Comparison of ENCODE assay signal across 16 cellular contexts in genomic region chr1:203295796-203296195, GRCh38. TPM values are rescaled to one million over a fixed set of nuclear protein-coding genes. Genes with fewer than 3 reads are reported as not detected.
DNase-seq lines count a peak whose midpoint lies in the region; ATAC-seq and TF ChIP-seq lines count a peak whose summit lies in the region.
"Had no signal": no experiment of that assay in that cellular context is flagged by ENCODE, and none has a peak within 500 bp of the region (broad histone marks: within the 10 kb centered on the region; RNA-seq: fewer than 3 reads in every experiment).

No MANE protein-coding gene starts in this region.

- no peak for TF ChIP-seq CTCF in natural killer cell (IDR thresholded peaks at IDR 0.05)
- TF ChIP-seq CTCF in SK-N-SH (IDR thresholded peaks at IDR 0.05), result no peak

- H3K56ac ChIP-seq in mesendoderm (ENCODE audit: low read length), result no peak overlapping the region

- DNase-seq in natural killer cell, result no peak
- no peak for DNase-seq in natural killer cell treated with Interleukin-12 subunit alpha and Interleukin-12 subunit beta and Interleukin-15 and Interleukin-18, amount 100 ng/mL, for 72 hours (ENCODE audit: low spot score)
- DNase-seq in SJCRH30, result peak in 1 of 2 experiments; percentile 48
- DNase-seq in mesendoderm, result peak; percentile 22
- DNase-seq in EL, result no peak
- no peak for DNase-seq in SK-N-SH
- DNase-seq: activated effector memory CD4-positive, alpha-beta T cell treated with Interleukin-2 at 50 U/mL for 16 hours; cortex of kidney; Kasumi-1; lower lobe of right lung; NCI-H1436 treated with DMSO at 0.1 percent for 48 hours; NCI-H446 treated with DMSO at 0.1 percent for 48 hours; stimulated activated CD4-positive, alpha-beta T cell treated with anti-CD3 and anti-CD28 coated beads, Interleukin-4, amount 100 ng/mL, for 4 hours had no signal

- CTCF ChIA-PET in SK-N-SH (lab: Yijun Ruan, JAX), result interaction anchor here (0.9 to 3.5 kb wide), 3 partner anchors 10 to 28 kb away, joined by 3 to 21 read pairs (median 4); no protein-coding TSS in a partner anchor

- no peak for ATAC-seq in natural killer cell
- ATAC-seq in natural killer cell treated with Interleukin-12 subunit alpha and Interleukin-12 subunit beta and Interleukin-15 and Interleukin-18, amount 100 ng/mL, for 72 hours, result no peak
- no peak for ATAC-seq in GM19351 (IDR thresholded peaks at IDR 0.05; ENCODE audit: unreplicated experiment)
- ATAC-seq in HG03196 (IDR thresholded peaks at IDR 0.05; ENCODE audit: unreplicated experiment), result no peak

- no peak overlapping the region for H3K18ac ChIP-seq in mesendoderm (ENCODE audit: low read length)

- no peak overlapping the region for H2AK5ac ChIP-seq in mesendoderm (ENCODE audit: low read length)

- H2AFZ ChIP-seq in SK-N-SH (ENCODE audit: low read depth), result no peak overlapping the region

- H3K4me1 ChIP-seq in SJCRH30 (peaks cover 30% of the 10 kb centered on the region), mesendoderm (ENCODE audit: control insufficient read depth, low read depth, low read length) (peaks cover 12% of the 10 kb centered on the region), SK-N-SH (ENCODE audit: control insufficient read depth in 1 of 2, insufficient read depth in 2 of 2, low read depth in 1 of 2, low read length in 1 of 2) (peaks cover 0 to 10% of the 10 kb centered on the region in 2 experiments; a peak in 2 of 4 replicates)

- no peak overlapping the region for H3K4me2 ChIP-seq in mesendoderm (ENCODE audit: low read length)
- H3K4me2 ChIP-seq in SK-N-SH, result no peak overlapping the region

- intact Hi-C loops in natural killer cell (cut with micrococcal nuclease), result no loop called here

- H3K27me3 Mint-ChIP-seq in natural killer cell (ENCODE audit: low read depth in 2 of 2), result no peaks in the 10 kb centered on the region
- no peaks in the 10 kb centered on the region for H3K27me3 Mint-ChIP-seq in natural killer cell treated with Interleukin-12 subunit alpha and Interleukin-12 subunit beta and Interleukin-15 and Interleukin-18, amount 100 ng/mL, for 72 hours

- H3K4me3 ChIP-seq in SJCRH30, result no peak overlapping the region
- H3K4me3 ChIP-seq in mesendoderm (ENCODE audit: low read length), result no peak overlapping the region
- no peak overlapping the region for H3K4me3 ChIP-seq in SK-N-SH (ENCODE audit: low read depth in 2 of 2, low read length in 1 of 2)
- H3K4me3 ChIP-seq: lower lobe of right lung had no signal

- H3K9me3 ChIP-seq in SJCRH30 (replicated peaks), result no peaks in the 10 kb centered on the region
- H3K9me3 ChIP-seq in SK-N-SH, result no peaks in the 10 kb centered on the region
- H3K9me3 ChIP-seq: lower lobe of right lung had no signal

- H3K4me1 Mint-ChIP-seq in natural killer cell, result peaks cover 35 to 68% of the 10 kb centered on the region in 2 donors
- peaks cover 60 to 64% of the 10 kb centered on the region in 2 donors for H3K4me1 Mint-ChIP-seq in natural killer cell treated with Interleukin-12 subunit alpha and Interleukin-12 subunit beta and Interleukin-15 and Interleukin-18, amount 100 ng/mL, for 72 hours (ENCODE audit: low read depth in 2 of 2)

- H3K9me2 ChIP-seq in SK-N-SH, result no peaks in the 10 kb centered on the region

- H3K79me1 ChIP-seq in mesendoderm (ENCODE audit: low read length), result no peaks in the 10 kb centered on the region

- H4K8ac ChIP-seq in mesendoderm (ENCODE audit: low read depth, low read length), result no peak overlapping the region

- H3K27ac ChIP-seq in SJCRH30 (peak overlapping the region; percentile 11), mesendoderm (ENCODE audit: low read depth, low read length) (no peak overlapping the region), SK-N-SH (ENCODE audit: low read depth in 2 of 2, low read length in 1 of 2) (no peak overlapping the region)
- H3K27ac ChIP-seq: lower lobe of right lung had no signal

- H3K23ac ChIP-seq in mesendoderm (ENCODE audit: low read length), result no peak overlapping the region

- no peak overlapping the region for H2BK5ac ChIP-seq in mesendoderm (ENCODE audit: low read length)

- TF ChIP-seq RAD21 in SK-N-SH (IDR thresholded peaks at IDR 0.05; ENCODE audit: low read length), result no peak

- H4K5ac ChIP-seq in mesendoderm (ENCODE audit: low read length), result no peak overlapping the region

- no peaks in the 10 kb centered on the region for H3K79me2 ChIP-seq in mesendoderm (ENCODE audit: control insufficient read depth, insufficient read depth, low read length)
- no peaks in the 10 kb centered on the region for H3K79me2 ChIP-seq in SK-N-SH (ENCODE audit: insufficient read depth)

- H3K27me3 ChIP-seq in SJCRH30, result peaks cover 4% of the 10 kb centered on the region; the same call in 1 of the 2 replicates
- H3K27me3 ChIP-seq in mesendoderm (ENCODE audit: insufficient read depth, low read length, poor library complexity), result no peaks in the 10 kb centered on the region
- peaks cover 19% of the 10 kb centered on the region for H3K27me3 ChIP-seq in SK-N-SH (ENCODE audit: insufficient read depth)

- no peak overlapping the region for H2BK120ac ChIP-seq in mesendoderm (ENCODE audit: low read depth, low read length)

- H2BK15ac ChIP-seq in mesendoderm (replicated peaks; ENCODE audit: low read depth), result no peak overlapping the region

- no peak overlapping the region for H3K4me3 Mint-ChIP-seq in natural killer cell
- no peak overlapping the region for H3K4me3 Mint-ChIP-seq in natural killer cell treated with Interleukin-12 subunit alpha and Interleukin-12 subunit beta and Interleukin-15 and Interleukin-18, amount 100 ng/mL, for 72 hours

- TF ChIP-seq EP300 in SK-N-SH (IDR thresholded peaks at IDR 0.05; ENCODE audit: borderline replicate concordance in 1 of 2, low read depth in 1 of 2, low read length in 1 of 2), result no peak

- H3F3A ChIP-seq in SK-N-SH (replicated peaks; ENCODE audit: insufficient read depth), result no peaks in the 10 kb centered on the region

- H3K9ac ChIP-seq in mesendoderm (ENCODE audit: low read length), result no peak overlapping the region
- H3K9ac ChIP-seq in SK-N-SH, result no peak overlapping the region

- no peaks in the 10 kb centered on the region for H4K20me1 ChIP-seq in SK-N-SH (ENCODE audit: insufficient read depth)

- POLR2A ChIA-PET in SK-N-SH (lab: Yijun Ruan, JAX), result no interaction called here

- WGBS in mesendoderm (ENCODE audit: extremely low coverage, insufficient coverage, low lambda C conversion rate), result no CpG with 5 or more reads among the region's 1 CpG
- WGBS in SK-N-SH (ENCODE audit: low lambda C conversion rate), result 93% methylated on average over 1 of the region's 1 CpG

- H3K27ac Mint-ChIP-seq in natural killer cell, result peak overlapping the region; percentile 45 to 76
- peak overlapping the region in 1 of 2 donors; percentile 63 for H3K27ac Mint-ChIP-seq in natural killer cell treated with Interleukin-12 subunit alpha and Interleukin-12 subunit beta and Interleukin-15 and Interleukin-18, amount 100 ng/mL, for 72 hours

- H3K36me3 ChIP-seq in SJCRH30 (no peaks in the 10 kb centered on the region), mesendoderm (ENCODE audit: control insufficient read depth, insufficient read depth, low read length) (no peaks in the 10 kb centered on the region), SK-N-SH (replicated peaks in 1 of 2; ENCODE audit: control insufficient read depth in 1 of 2, insufficient read depth in 2 of 2, low read length in 1 of 2) (no peaks in the 10 kb centered on the region)
- H3K36me3 ChIP-seq: lower lobe of right lung had no signal

- no peaks in the 10 kb centered on the region for H3K36me3 Mint-ChIP-seq in natural killer cell
- H3K36me3 Mint-ChIP-seq in natural killer cell treated with Interleukin-12 subunit alpha and Interleukin-12 subunit beta and Interleukin-15 and Interleukin-18, amount 100 ng/mL, for 72 hours, result no peaks in the 10 kb centered on the region

- no peak overlapping the region for H3K4ac ChIP-seq in mesendoderm (ENCODE audit: low read depth, low read length)

- H3K9me3 Mint-ChIP-seq in natural killer cell, result no peaks in the 10 kb centered on the region
- H3K9me3 Mint-ChIP-seq in natural killer cell treated with Interleukin-12 subunit alpha and Interleukin-12 subunit beta and Interleukin-15 and Interleukin-18, amount 100 ng/mL, for 72 hours, result no peaks in the 10 kb centered on the region

TF ChIP-seq in SK-N-SH, 30 proteins besides CTCF, POLR2A, EP300 and RAD21 (continues in another document):
- no peak for TF ChIP-seq YY1 (IDR thresholded peaks at IDR 0.05; ENCODE audit: low read depth)
- TF ChIP-seq RFX5 (IDR thresholded peaks at IDR 0.05; ENCODE audit: low read length), result no peak
- no peak for TF ChIP-seq ELF1 (IDR thresholded peaks at IDR 0.05)
- TF ChIP-seq PBX3 (IDR thresholded peaks at IDR 0.05), result no peak
- no peak for TF ChIP-seq FOXM1 (IDR thresholded peaks at IDR 0.05; ENCODE audit: low read depth)
- TF ChIP-seq NFIC (IDR thresholded peaks at IDR 0.05; ENCODE audit: borderline replicate concordance), result no peak

RNA-seq across cellular contexts. Expression of gene BTG2, which starts 9.5 kb away (rescaled TPM):
- 1,000 to 10,000 TPM in 1 of 3 donors, 100 to 1,000 TPM in 2; 499 to 1,024 (median 851) TPM for total RNA-seq in natural killer cell
- 100 to 1,000 TPM in 1 of 2 donors, 10 to 100 TPM in 1; 82.6 to 157 TPM for total RNA-seq in natural killer cell treated with Interleukin-12 subunit alpha and Interleukin-12 subunit beta and Interleukin-15 and Interleukin-18, amount 100 ng/mL, for 72 hours
- total RNA-seq in SJCRH30 (2014; rRNA removed; shearing (Covaris generic)), result 59.8 and 63.1 TPM in 2 replicates
- 4.1 TPM for polyA plus RNA-seq in mesendoderm (2013, experiment 1 of 2)
- 3.9 TPM for polyA plus RNA-seq in mesendoderm (2013, experiment 2 of 2)
- 26.2 and 33.5 TPM in 2 replicates for polyA plus RNA-seq in SK-N-SH (2012; rRNA removed)
- 19.1 and 24.9 TPM in 2 replicates for polyA plus RNA-seq in SK-N-SH (2012; cell fraction: cytosol; rRNA removed)
- 13.7 and 24.3 TPM in 2 replicates for polyA plus RNA-seq in SK-N-SH (2012; cell fraction: nucleus; rRNA removed)

RNA-seq across cellular contexts. Expression of gene FMOD, which starts 55.1 kb away (rescaled TPM):
- total RNA-seq in natural killer cell, result not detected
- total RNA-seq in natural killer cell treated with Interleukin-12 subunit alpha and Interleukin-12 subunit beta and Interleukin-15 and Interleukin-18, amount 100 ng/mL, for 72 hours, result not detected
- total RNA-seq in SJCRH30 (2014; rRNA removed; shearing (Covaris generic)), result 7.5 and 7.6 TPM in 2 replicates
- 0.45 TPM for polyA plus RNA-seq in mesendoderm (2013, experiment 1 of 2)
- 0.34 TPM for polyA plus RNA-seq in mesendoderm (2013, experiment 2 of 2)
- not detected in 2 replicates for polyA plus RNA-seq in SK-N-SH (2012; rRNA removed)
- not detected in 2 replicates for polyA plus RNA-seq in SK-N-SH (2012; cell fraction: cytosol; rRNA removed)
- polyA plus RNA-seq in SK-N-SH (2012; cell fraction: nucleus; rRNA removed), result 0.02 TPM in 1 of 2 replicates, not detected in the other
- total RNA-seq: astrocyte had no signal
